ENCODE assay signal across 8 cellular contexts in genomic region chr17:47776330-47777197, GRCh38. TPM values are rescaled to one million over a fixed set of nuclear protein-coding genes. Genes with fewer than 3 reads are reported as not detected.
DNase-seq lines count a peak whose midpoint lies in the region; ATAC-seq, FAIRE-seq and TF ChIP-seq lines count a peak whose summit lies in the region.

No MANE protein-coding gene starts in this region.

- no peaks in the 10 kb centered on the region for H3K9me3 ChIP-seq in pancreas

- 31 to 35% methylated on average over 14 of the region's 14 CpGs for WGBS in pancreas, 2 donors

- intact Hi-C loops in pancreas (cut with DNase I) = no loop called here

- H3K4me3 ChIP-seq in pancreas = no peak overlapping the region

- peak; percentile 70 for ATAC-seq in esophagus mucosa
- peak; percentile 72 to 92 (median 86) for ATAC-seq in pancreas
- ATAC-seq in GM18861 (IDR thresholded peaks at IDR 0.05; ENCODE audit: unreplicated experiment) = no peak

- peaks cover 0 to 11% (median 0%) of the 10 kb centered on the region in 4 donors for H3K27me3 ChIP-seq in pancreas

- DNase-seq in AG08395 (ENCODE audit: low spot score) = peak; percentile 69
- DNase-seq in GM10266 (ENCODE audit: extremely low spot score) = peak; percentile 82
- DNase-seq in NCI-H2107 treated with DMSO at 0.1 percent for 48 hours (lab: John Stamatoyannopoulos, UW; ENCODE audit: unreplicated experiment) = peak; percentile 41
- peak; percentile 34 for DNase-seq in activated CD4-positive, CD25-positive, alpha-beta regulatory T cell treated with anti-CD3 and anti-CD28 coated beads, Interleukin-2, amount 50 U/mL, for 72 hours
- peak in 1 of 6 donors; percentile 29 for DNase-seq in pancreas
- no peak for DNase-seq in UCSD-AML1 (lab: John Stamatoyannopoulos, UW; ENCODE audit: unreplicated experiment)

- H3K27ac ChIP-seq in pancreas = no peak overlapping the region

- TF ChIP-seq CTCF in GM10266 (IDR thresholded peaks at IDR 0.05; ENCODE audit: control insufficient read depth, insufficient read depth, low read depth, missing control alignments) = peak; percentile 68
- peak; percentile 55 to 63 (median 61) for TF ChIP-seq CTCF in pancreas (IDR thresholded peaks at IDR 0.05)

- no peaks in the 10 kb centered on the region for H3K36me3 ChIP-seq in pancreas

- no peaks in the 10 kb centered on the region for H3K4me1 ChIP-seq in pancreas

- no peak for FAIRE-seq in pancreas (lab: Jason Lieb, UNC)

RNA-seq across cellular contexts. Expression of gene TBX21, which starts 43.5 kb away (rescaled TPM):
- total RNA-seq in esophagus mucosa = not detected
- under 1 TPM in 5 of 6 donors, not detected in 1; 0.16 to 0.40 (median 0.19) TPM for total RNA-seq in pancreas
- polyA plus RNA-seq in pancreas = under 1 TPM in 1 of 2 donors, not detected in 1; 0.09 TPM

RNA-seq across cellular contexts. Expression of gene OSBPL7, which starts 45.0 kb away (rescaled TPM):
- total RNA-seq in esophagus mucosa (1.8 TPM), pancreas (10 to 100 TPM in 3 of 6 donors, 1 to 10 TPM in 3; 8.4 to 20.2 (median 11.3) TPM)
- polyA plus RNA-seq in pancreas = 10 to 100 TPM; 23.3 to 34.7 TPM

RNA-seq across cellular contexts. Expression of gene MRPL10, which starts 54.8 kb away (rescaled TPM):
- total RNA-seq in esophagus mucosa (26.7 TPM), pancreas (10 to 100 TPM; 16.8 to 35.2 (median 25.1) TPM)
- polyA plus RNA-seq in pancreas = 10 to 100 TPM; 18.3 to 23.2 TPM

RNA-seq across cellular contexts. Expression of gene LRRC46, which starts 54.9 kb away (rescaled TPM):
- 0.28 TPM for total RNA-seq in esophagus mucosa
- total RNA-seq in pancreas = under 1 TPM; 0.14 to 0.66 (median 0.38) TPM
- polyA plus RNA-seq in pancreas = 1 to 10 TPM in 1 of 2 donors, under 1 TPM in 1; 0.73 to 1.8 TPM
